In the genomic region with DNA sequence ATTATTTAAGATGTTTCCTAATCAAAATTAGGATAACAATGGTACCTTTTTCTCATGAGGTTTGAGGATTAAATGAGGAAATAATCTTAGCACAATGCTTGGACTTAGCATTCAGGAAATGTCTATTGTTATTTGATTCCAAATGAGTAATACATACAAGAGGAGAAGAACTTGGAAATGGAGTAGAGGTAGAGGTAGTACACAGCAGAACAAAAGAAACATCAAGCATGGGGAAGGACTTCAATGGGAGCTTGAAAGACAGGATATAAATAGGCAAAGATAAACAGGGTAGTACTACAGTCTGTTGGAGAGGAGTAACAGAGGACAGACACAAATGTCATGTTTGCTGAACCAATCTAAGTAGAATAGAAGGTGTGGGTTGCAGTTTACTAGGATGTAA, we compare ENCODE assay signal across 26 cellular contexts. TPM values are rescaled to one million over a fixed set of nuclear protein-coding genes. Genes with fewer than 3 reads are reported as not detected.
DNase-seq lines count a peak whose midpoint lies in the region; ATAC-seq, FAIRE-seq and TF ChIP-seq lines count a peak whose summit lies in the region.
"Had no signal": no experiment of that assay in that cellular context is flagged by ENCODE, and none has a peak within 500 bp of the region (broad histone marks: within the 10 kb centered on the region; RNA-seq: fewer than 3 reads in every experiment).

No MANE protein-coding gene starts in this region.

- intact Hi-C loops in PC-9 (cut with micrococcal nuclease; ENCODE audit: unreplicated experiment): no loop called here
- intact Hi-C loops in left ventricle myocardium inferior (cut with micrococcal nuclease): no loop called here

- H3K27ac ChIP-seq in PC-9: no peak overlapping the region
- peak overlapping the region; percentile 68 for H3K27ac ChIP-seq in left ventricle myocardium inferior (replicated peaks)
- H3K27ac ChIP-seq: brain microvascular endothelial cell, coronary artery, HL-60, neural progenitor cell had no signal

- H3K9me3 ChIP-seq in Loucy (ENCODE audit: insufficient read depth, low read depth, low read length) (no peaks in the 10 kb centered on the region), PC-9 (ENCODE audit: insufficient read depth, low read depth) (peaks cover 5% of the 10 kb centered on the region; the same call in 1 of the 2 replicates), left ventricle myocardium inferior (replicated peaks) (no peaks in the 10 kb centered on the region)
- H3K9me3 ChIP-seq: HAP-1, mucosa of descending colon had no signal

- H3K4me3 ChIP-seq in Loucy (ENCODE audit: low read length, poor library complexity, severe bottlenecking) (no peak overlapping the region), PC-9 (no peak overlapping the region), left ventricle myocardium inferior (no peak overlapping the region)
- H3K4me3 ChIP-seq: coronary artery, HAP-1, mucosa of descending colon, neural progenitor cell had no signal

- CTCF ChIA-PET in PC-9 (lab: Charles Lee): no interaction called here

- H3K27ac Mint-ChIP-seq in type B pancreatic cell (no peak overlapping the region), nephron progenitor cell (no peak overlapping the region)
- H3K27ac Mint-ChIP-seq: CD14-positive monocyte, endodermal cell, IgD-negative memory B cell, neural progenitor cell had no signal

- BruUV-seq in PC-9 (replicated peaks; lab: Mats Ljungman, UMichigan): no TSS peak

- H3K4me3 Mint-ChIP-seq in type B pancreatic cell (no peak overlapping the region), nephron progenitor cell (no peak overlapping the region)
- H3K4me3 Mint-ChIP-seq: CD14-positive monocyte, endodermal cell, IgD-negative memory B cell, neural progenitor cell had no signal

- ATAC-seq in GM21786 (IDR thresholded peaks at IDR 0.05; ENCODE audit: unreplicated experiment): no peak
- ATAC-seq: mucosa of descending colon had no signal

- H3F3A ChIP-seq in Loucy (ENCODE audit: low read depth): no peaks in the 10 kb centered on the region
- no peaks in the 10 kb centered on the region for H3F3A ChIP-seq in PC-9 (ENCODE audit: insufficient read depth, low read depth)

- H3K27me3 Mint-ChIP-seq in type B pancreatic cell: no peaks in the 10 kb centered on the region
- H3K27me3 Mint-ChIP-seq in nephron progenitor cell (ENCODE audit: low read depth, poor library complexity): peaks cover 5% of the 10 kb centered on the region
- H3K27me3 Mint-ChIP-seq: IgD-negative memory B cell had no signal

- no peaks in the 10 kb centered on the region for H3K36me3 Mint-ChIP-seq in type B pancreatic cell
- H3K36me3 Mint-ChIP-seq in nephron progenitor cell (ENCODE audit: low read depth): no peaks in the 10 kb centered on the region
- H3K36me3 Mint-ChIP-seq: CD14-positive monocyte, IgD-negative memory B cell, neural progenitor cell had no signal

- H3K9ac ChIP-seq in Loucy (ENCODE audit: low read depth, low read length, poor library complexity, severe bottlenecking): no peak overlapping the region
- H3K9ac ChIP-seq: neural progenitor cell had no signal

- H3K4me1 ChIP-seq in Loucy (ENCODE audit: insufficient read depth, low read length, poor library complexity, severe bottlenecking): no peaks in the 10 kb centered on the region
- H3K4me1 ChIP-seq in PC-9 (replicated peaks; ENCODE audit: insufficient read depth): peaks cover 19% of the 10 kb centered on the region
- H3K4me1 ChIP-seq in left ventricle myocardium inferior: peaks cover 26% of the 10 kb centered on the region
- H3K4me1 ChIP-seq: neural progenitor cell had no signal

- H4K20me1 ChIP-seq in Loucy (ENCODE audit: insufficient read depth, low read length, poor library complexity, severe bottlenecking): no peaks in the 10 kb centered on the region
- no peaks in the 10 kb centered on the region for H4K20me1 ChIP-seq in PC-9 (ENCODE audit: insufficient read depth)

- H3K4me1 Mint-ChIP-seq in type B pancreatic cell (ENCODE audit: unreplicated experiment): no peaks in the 10 kb centered on the region
- H3K4me1 Mint-ChIP-seq in nephron progenitor cell: no peaks in the 10 kb centered on the region
- H3K4me1 Mint-ChIP-seq: CD14-positive monocyte, IgD-negative memory B cell, neural progenitor cell had no signal

- peak; percentile 72 for FAIRE-seq in D721Med (lab: Jason Lieb, UNC)
- FAIRE-seq: urothelium cell line had no signal

- TF ChIP-seq CTCF in D721Med (IDR thresholded peaks at IDR 0.05; ENCODE audit: insufficient read depth, missing control alignments): no peak
- no peak for TF ChIP-seq CTCF in Loucy (conservative IDR thresholded peaks at IDR 0.05; ENCODE audit: low read length)
- no peak for TF ChIP-seq CTCF in PC-9 (conservative IDR thresholded peaks at IDR 0.05)
- no peak for TF ChIP-seq CTCF in left ventricle myocardium inferior (IDR thresholded peaks at IDR 0.05; ENCODE audit: borderline replicate concordance)
- TF ChIP-seq CTCF in type B pancreatic cell (conservative IDR thresholded peaks at IDR 0.05): no peak
- TF ChIP-seq CTCF in nephron progenitor cell (IDR thresholded peaks at IDR 0.05): no peak

- no peaks in the 10 kb centered on the region for H3K79me2 ChIP-seq in Loucy (ENCODE audit: insufficient read depth, low read length)
- H3K79me2 ChIP-seq in PC-9 (ENCODE audit: low read depth): no peaks in the 10 kb centered on the region

- DNase-seq in D721Med (ENCODE audit: insufficient read length, low spot score) (no peak), PC-9 (no peak), left ventricle myocardium inferior (no peak), type B pancreatic cell (ENCODE audit: extremely low spot score, unreplicated experiment) (no peak), nephron progenitor cell (no peak), NCI-H128 (lab: John Stamatoyannopoulos, UW; ENCODE audit: unreplicated experiment) (no peak)
- DNase-seq: activated CD4-positive, alpha-beta T cell treated with anti-CD3 and anti-CD28 coated beads for 1 hour; activated T-cell treated with anti-CD3 and anti-CD28 coated beads, Interleukin-2, amount 50 U/mL, for 1 hour; brain microvascular endothelial cell; DMS 273 treated with DMSO at 0.1 percent for 48 hours; endodermal cell; GF-D8; mucosa of descending colon; NCI-H1436 treated with DMSO at 0.1 percent for 48 hours; NCI-H446; stimulated activated CD4-positive, alpha-beta T cell treated with anti-CD3 and anti-CD28 coated beads, Interleukin-1b, Interleukin-23, amount 100 ng/mL, for 48 hours; substantia nigra had no signal

- POLR2A ChIA-PET in PC-9 (lab: Charles Lee; ENCODE audit: unreplicated experiment): no interaction called here

- H3K4me2 ChIP-seq in Loucy (ENCODE audit: low read depth, low read length, poor library complexity, severe bottlenecking) (no peak overlapping the region), PC-9 (no peak overlapping the region)
- H3K4me2 ChIP-seq: neural progenitor cell had no signal

- H3K36me3 ChIP-seq in Loucy (ENCODE audit: insufficient read depth, low read length) (no peaks in the 10 kb centered on the region), PC-9 (ENCODE audit: low read depth) (no peaks in the 10 kb centered on the region), left ventricle myocardium inferior (no peaks in the 10 kb centered on the region)
- H3K36me3 ChIP-seq: brain microvascular endothelial cell, HAP-1, neural progenitor cell had no signal

- H3K27me3 ChIP-seq in Loucy (ENCODE audit: insufficient read depth, low read length, poor library complexity, severe bottlenecking) (no peaks in the 10 kb centered on the region), PC-9 (ENCODE audit: insufficient read depth, low read depth) (no peaks in the 10 kb centered on the region), left ventricle myocardium inferior (ENCODE audit: low read depth) (no peaks in the 10 kb centered on the region)
- H3K27me3 ChIP-seq: brain microvascular endothelial cell, neural progenitor cell had no signal

- H3K9me3 Mint-ChIP-seq in type B pancreatic cell: no peaks in the 10 kb centered on the region
- H3K9me3 Mint-ChIP-seq in nephron progenitor cell: peaks cover 6% of the 10 kb centered on the region
- H3K9me3 Mint-ChIP-seq: neural progenitor cell had no signal

- H2AFZ ChIP-seq in Loucy (ENCODE audit: low read length) (peak overlapping the region; percentile 51), PC-9 (peak overlapping the region; percentile 64; the same call in 1 of the 2 replicates)
- H2AFZ ChIP-seq: neural progenitor cell had no signal

- no peaks in the 10 kb centered on the region for H3K9me2 ChIP-seq in Loucy (replicated peaks; ENCODE audit: low read depth, low read length)
- no peaks in the 10 kb centered on the region for H3K9me2 ChIP-seq in PC-9 (ENCODE audit: insufficient read depth)

RNA-seq across cellular contexts. Expression of gene RGS2, which starts 59.5 kb away (rescaled TPM):
- total RNA-seq in PC-9 (2021) (0.50 and 1.4 TPM in 2 replicates), left ventricle myocardium inferior (15.8 TPM), type B pancreatic cell (ENCODE audit: low replicate concordance) (37.2 and 50.9 TPM in 2 replicates)
